ENCODE assay signal across 1 cellular context in genomic region chr5:32172908-32173393, GRCh38.
TF ChIP-seq lines count a peak whose summit lies in the region.

No MANE protein-coding gene starts in this region.

TF ChIP-seq in GM23338, 12 proteins besides CTCF, POLR2A, EP300 and RAD21 (continued from another document):
- TF ChIP-seq, protein P1, sequence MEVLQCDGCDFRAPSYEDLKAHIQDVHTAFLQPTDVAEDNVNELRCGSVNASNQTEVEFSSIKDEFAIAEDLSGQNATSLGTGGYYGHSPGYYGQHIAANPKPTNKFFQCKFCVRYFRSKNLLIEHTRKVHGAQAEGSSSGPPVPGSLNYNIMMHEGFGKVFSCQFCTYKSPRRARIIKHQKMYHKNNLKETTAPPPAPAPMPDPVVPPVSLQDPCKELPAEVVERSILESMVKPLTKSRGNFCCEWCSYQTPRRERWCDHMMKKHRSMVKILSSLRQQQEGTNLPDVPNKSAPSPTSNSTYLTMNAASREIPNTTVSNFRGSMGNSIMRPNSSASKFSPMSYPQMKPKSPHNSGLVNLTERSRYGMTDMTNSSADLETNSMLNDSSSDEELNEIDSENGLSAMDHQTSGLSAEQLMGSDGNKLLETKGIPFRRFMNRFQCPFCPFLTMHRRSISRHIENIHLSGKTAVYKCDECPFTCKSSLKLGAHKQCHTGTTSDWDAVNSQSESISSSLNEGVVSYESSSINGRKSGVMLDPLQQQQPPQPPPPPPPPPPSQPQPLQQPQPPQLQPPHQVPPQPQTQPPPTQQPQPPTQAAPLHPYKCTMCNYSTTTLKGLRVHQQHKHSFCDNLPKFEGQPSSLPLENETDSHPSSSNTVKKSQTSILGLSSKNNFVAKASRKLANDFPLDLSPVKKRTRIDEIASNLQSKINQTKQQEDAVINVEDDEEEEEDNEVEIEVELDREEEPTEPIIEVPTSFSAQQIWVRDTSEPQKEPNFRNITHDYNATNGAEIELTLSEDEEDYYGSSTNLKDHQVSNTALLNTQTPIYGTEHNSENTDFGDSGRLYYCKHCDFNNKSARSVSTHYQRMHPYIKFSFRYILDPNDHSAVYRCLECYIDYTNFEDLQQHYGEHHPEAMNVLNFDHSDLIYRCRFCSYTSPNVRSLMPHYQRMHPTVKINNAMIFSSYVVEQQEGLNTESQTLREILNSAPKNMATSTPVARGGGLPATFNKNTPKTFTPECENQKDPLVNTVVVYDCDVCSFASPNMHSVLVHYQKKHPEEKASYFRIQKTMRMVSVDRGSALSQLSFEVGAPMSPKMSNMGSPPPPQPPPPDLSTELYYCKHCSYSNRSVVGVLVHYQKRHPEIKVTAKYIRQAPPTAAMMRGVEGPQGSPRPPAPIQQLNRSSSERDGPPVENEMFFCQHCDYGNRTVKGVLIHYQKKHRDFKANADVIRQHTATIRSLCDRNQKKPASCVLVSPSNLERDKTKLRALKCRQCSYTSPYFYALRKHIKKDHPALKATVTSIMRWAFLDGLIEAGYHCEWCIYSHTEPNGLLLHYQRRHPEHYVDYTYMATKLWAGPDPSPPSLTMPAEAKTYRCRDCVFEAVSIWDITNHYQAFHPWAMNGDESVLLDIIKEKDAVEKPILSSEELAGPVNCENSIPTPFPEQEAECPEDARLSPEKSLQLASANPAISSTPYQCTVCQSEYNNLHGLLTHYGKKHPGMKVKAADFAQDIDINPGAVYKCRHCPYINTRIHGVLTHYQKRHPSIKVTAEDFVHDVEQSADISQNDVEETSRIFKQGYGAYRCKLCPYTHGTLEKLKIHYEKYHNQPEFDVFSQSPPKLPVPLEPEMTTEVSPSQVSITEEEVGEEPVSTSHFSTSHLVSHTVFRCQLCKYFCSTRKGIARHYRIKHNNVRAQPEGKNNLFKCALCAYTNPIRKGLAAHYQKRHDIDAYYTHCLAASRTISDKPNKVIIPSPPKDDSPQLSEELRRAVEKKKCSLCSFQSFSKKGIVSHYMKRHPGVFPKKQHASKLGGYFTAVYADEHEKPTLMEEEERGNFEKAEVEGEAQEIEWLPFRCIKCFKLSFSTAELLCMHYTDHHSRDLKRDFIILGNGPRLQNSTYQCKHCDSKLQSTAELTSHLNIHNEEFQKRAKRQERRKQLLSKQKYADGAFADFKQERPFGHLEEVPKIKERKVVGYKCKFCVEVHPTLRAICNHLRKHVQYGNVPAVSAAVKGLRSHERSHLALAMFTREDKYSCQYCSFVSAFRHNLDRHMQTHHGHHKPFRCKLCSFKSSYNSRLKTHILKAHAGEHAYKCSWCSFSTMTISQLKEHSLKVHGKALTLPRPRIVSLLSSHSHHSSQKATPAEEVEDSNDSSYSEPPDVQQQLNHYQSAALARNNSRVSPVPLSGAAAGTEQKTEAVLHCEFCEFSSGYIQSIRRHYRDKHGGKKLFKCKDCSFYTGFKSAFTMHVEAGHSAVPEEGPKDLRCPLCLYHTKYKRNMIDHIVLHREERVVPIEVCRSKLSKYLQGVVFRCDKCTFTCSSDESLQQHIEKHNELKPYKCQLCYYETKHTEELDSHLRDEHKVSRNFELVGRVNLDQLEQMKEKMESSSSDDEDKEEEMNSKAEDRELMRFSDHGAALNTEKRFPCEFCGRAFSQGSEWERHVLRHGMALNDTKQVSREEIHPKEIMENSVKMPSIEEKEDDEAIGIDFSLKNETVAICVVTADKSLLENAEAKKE (CRISPR knock-in tag; IDR thresholded peaks at IDR 0.05) = no peak
TF ChIP-seq in GM23338: peak in this region for 0.
